2 cellular contexts compared by ENCODE assay signal in genomic region chr19:19239675-19240074, GRCh38.
TF ChIP-seq lines count a peak whose summit lies in the region.

No MANE protein-coding gene starts in this region.

TF ChIP-seq in HEK293, 187 proteins besides CTCF, POLR2A, EP300 and RAD21:
- TF ChIP-seq ZNF248 (tag by site-specific recombination; IDR thresholded peaks at IDR 0.05): no peak
- TF ChIP-seq SP3 (tag by site-specific recombination; IDR thresholded peaks at IDR 0.05): peak; percentile 44; the same call in 1 of the 2 replicates
- no peak for TF ChIP-seq ZNF785 (tag by site-specific recombination; IDR thresholded peaks at IDR 0.05)
- 0 out of 2 replicates have a peak, but pooled peaks have one; percentile 46 for TF ChIP-seq ZNF658 (tag by site-specific recombination; IDR thresholded peaks at IDR 0.05)
- peak; percentile 48; the same call in 1 of the 2 replicates for TF ChIP-seq WT1 (tag by site-specific recombination; IDR thresholded peaks at IDR 0.05)
- TF ChIP-seq EGR2 (tag by site-specific recombination; IDR thresholded peaks at IDR 0.05; ENCODE audit: low read depth): peak; percentile 80
- peak; percentile 81 for TF ChIP-seq ZNF366 (tag by site-specific recombination; conservative IDR thresholded peaks at IDR 0.05)
- TF ChIP-seq ZNF184 (tag by site-specific recombination; IDR thresholded peaks at IDR 0.05): no peak
- peak; percentile 36; the same call in 1 of the 2 replicates for TF ChIP-seq PRDM1 (tag by site-specific recombination; IDR thresholded peaks at IDR 0.05)
- TF ChIP-seq PBX3 (CRISPR knock-in tag; IDR thresholded peaks at IDR 0.05): no peak
- TF ChIP-seq ZFHX2 (tag by site-specific recombination; conservative IDR thresholded peaks at IDR 0.05): peak; percentile 59; the same call in 1 of the 2 replicates
- no peak for TF ChIP-seq ZXDB (tag by site-specific recombination; IDR thresholded peaks at IDR 0.05)
- no peak for TF ChIP-seq ZNF221 (tag by site-specific recombination; IDR thresholded peaks at IDR 0.05; ENCODE audit: borderline replicate concordance)
- peak; percentile 30; the same call in 1 of the 2 replicates for TF ChIP-seq ZNF513 (tag by site-specific recombination; IDR thresholded peaks at IDR 0.05)
- TF ChIP-seq ELK4 (IDR thresholded peaks at IDR 0.05; ENCODE audit: borderline replicate concordance, low read depth, low read length): no peak
- TF ChIP-seq ZNF549 (tag by site-specific recombination; IDR thresholded peaks at IDR 0.05): no peak
- TF ChIP-seq KLF17 (tag by site-specific recombination; IDR thresholded peaks at IDR 0.05): no peak

TF ChIP-seq in GM12878, 131 proteins besides CTCF, POLR2A, EP300 and RAD21:
- TF ChIP-seq E2F4 (IDR thresholded peaks at IDR 0.05; ENCODE audit: low read depth, low read length) (no peak), ZBED1 (IDR thresholded peaks at IDR 0.05; ENCODE audit: borderline replicate concordance) (no peak), NFXL1 (IDR thresholded peaks at IDR 0.05; ENCODE audit: borderline replicate concordance) (peak; percentile 89)
